ENCODE assay signal across 35 cellular contexts in the genomic region with DNA sequence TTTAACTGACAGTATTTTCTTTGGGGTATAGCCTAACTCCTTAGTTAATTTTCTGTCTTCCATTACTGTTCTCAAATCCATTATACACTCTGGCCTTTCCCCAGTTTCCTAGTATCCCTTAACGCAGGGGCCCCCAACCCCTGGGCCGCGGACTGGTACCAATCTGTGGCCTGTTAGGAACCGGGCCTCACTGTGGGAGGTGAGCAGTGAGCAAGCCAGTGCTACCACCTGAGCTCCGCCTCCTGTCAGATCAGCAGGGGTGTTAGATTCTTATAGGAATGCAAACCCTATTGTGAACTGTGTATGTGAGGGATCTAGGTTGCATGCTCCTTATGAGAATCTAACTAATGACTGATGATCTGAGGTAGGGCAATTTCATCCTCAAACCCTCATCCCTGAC.
"Had no signal": no experiment of that assay in that cellular context is flagged by ENCODE, and none has a peak within 500 bp of the region (broad histone marks: within the 10 kb centered on the region; RNA-seq: fewer than 3 reads in every experiment).

No MANE protein-coding gene starts in this region.

- H3K4me3 ChIP-seq: adrenal gland, breast epithelium, cardiac muscle cell, colonic mucosa had no signal

- H3K9me3 ChIP-seq: adrenal gland, colonic mucosa had no signal

- H3K36me3 ChIP-seq: adrenal gland, breast epithelium, cardiac muscle cell, colonic mucosa, WERI-Rb-1 had no signal

- DNase-seq: activated CD4-positive, alpha-beta memory T cell treated with anti-CD3 and anti-CD28 coated beads for 36 hours; activated CD4-positive, alpha-beta T cell treated with anti-CD3 and anti-CD28 coated beads for 36 hours; activated CD4-positive, alpha-beta T cell treated with anti-CD3 and anti-CD28 coated beads, Interleukin-2, amount 10 ng/mL, durations not matched to agents 24 days and 14 days; activated CD4-positive, CD25-positive, alpha-beta regulatory T cell; activated CD4-positive, CD25-positive, alpha-beta regulatory T cell treated with anti-CD3 and anti-CD28 coated beads, Interleukin-2, amount 50 U/mL, for 72 hours; activated CD8-positive, alpha-beta memory T cell treated with anti-CD3 and anti-CD28 coated beads, Interleukin-2, amount 10 ng/mL, durations not matched to agents 7 days and 5 days; activated CD8-positive, alpha-beta memory T cell treated with anti-CD3 and anti-CD28 coated beads, Interleukin-2, amount 50 U/mL, for 4 hours; activated CD8-positive, alpha-beta T cell treated with anti-CD3 and anti-CD28 coated beads, Interleukin-2, amount 10 ng/mL, durations not matched to agents 7 days and 5 days; activated effector memory CD4-positive, alpha-beta T cell treated with anti-CD3 and anti-CD28 coated beads, Interleukin-2, amount 50 U/mL, for 16 hours; activated naive CD4-positive, alpha-beta T cell treated with anti-CD3 and anti-CD28 coated beads for 36 hours; activated naive CD8-positive, alpha-beta T cell treated with anti-CD3 and anti-CD28 coated beads for 36 hours; activated naive CD8-positive, alpha-beta T cell treated with anti-CD3 and anti-CD28 coated beads, Interleukin-2, amount 50 U/mL, for 24 hours; activated T-cell treated with anti-CD3 and anti-CD28 coated beads, Interleukin-2, amount 50 U/mL, for 1 hour; activated T-cell treated with anti-CD3 and anti-CD28 coated beads, Interleukin-2, amount 50 U/mL, for 48 hours; adrenal gland; amygdala; aorta; central memory CD4-positive, alpha-beta T cell; cerebellar nuclear complex; colonic mucosa; effector CD8-positive, alpha-beta T cell; foreskin fibroblast; T-helper 1 cell; T-helper 17 cell; T1000; WERI-Rb-1 had no signal

- H3K4me3 Mint-ChIP-seq: activated CD4-positive, alpha-beta memory T cell treated with anti-CD3 and anti-CD28 coated beads for 36 hours; activated CD4-positive, alpha-beta T cell treated with anti-CD3 and anti-CD28 coated beads for 36 hours; activated CD4-positive, alpha-beta T cell treated with anti-CD3 and anti-CD28 coated beads, Interleukin-2, amount 10 ng/mL, durations not matched to agents 24 days and 14 days; activated CD8-positive, alpha-beta memory T cell treated with anti-CD3 and anti-CD28 coated beads, Interleukin-2, amount 10 ng/mL, durations not matched to agents 7 days and 5 days; activated CD8-positive, alpha-beta T cell treated with anti-CD3 and anti-CD28 coated beads, Interleukin-2, amount 10 ng/mL, durations not matched to agents 7 days and 5 days; activated naive CD4-positive, alpha-beta T cell treated with anti-CD3 and anti-CD28 coated beads for 36 hours; activated naive CD4-positive, alpha-beta T cell treated with anti-CD3 and anti-CD28 coated beads, Interleukin-2, amount 50 U/mL, for 24 hours; activated naive CD8-positive, alpha-beta T cell treated with anti-CD3 and anti-CD28 coated beads for 36 hours; activated naive CD8-positive, alpha-beta T cell treated with anti-CD3 and anti-CD28 coated beads, Interleukin-2, amount 50 U/mL, for 24 hours; activated T-helper 1 cell treated with anti-CD3 and anti-CD28 coated beads, Interleukin-12 subunit alpha, Interleukin-12 subunit beta, Interleukin-2, Interleukin-4 antibody, amounts not matched to agents 30 ng/mL and 10 ng/mL and 1 ng/mL, durations not matched to agents 14 hours and 24 hours and 36 hours; brain; T-helper 17 cell; T-helper 2 cell treated with Interferon-gamma antibody and Interleukin-4, amounts not matched to agents 5 μg/mL and 100 μg/mL, for 36 hours had no signal

- H3K4me1 ChIP-seq: adrenal gland, breast epithelium, colonic mucosa had no signal

- ATAC-seq: activated CD4-positive, alpha-beta T cell treated with anti-CD3 and anti-CD28 coated beads for 36 hours; activated CD8-positive, alpha-beta memory T cell treated with anti-CD3 and anti-CD28 coated beads, Interleukin-2, amount 10 ng/mL, durations not matched to agents 7 days and 5 days; activated CD8-positive, alpha-beta T cell treated with anti-CD3 and anti-CD28 coated beads, Interleukin-2, amount 10 ng/mL, durations not matched to agents 7 days and 5 days; activated naive CD8-positive, alpha-beta T cell treated with anti-CD3 and anti-CD28 coated beads, Interleukin-2, amount 50 U/mL, for 24 hours; esophagus mucosa; T-helper 17 cell had no signal

- H3K4me1 Mint-ChIP-seq: activated CD4-positive, alpha-beta T cell treated with anti-CD3 and anti-CD28 coated beads for 36 hours; activated naive CD4-positive, alpha-beta T cell treated with anti-CD3 and anti-CD28 coated beads, Interleukin-2, amount 50 U/mL, for 24 hours; activated naive CD8-positive, alpha-beta T cell treated with anti-CD3 and anti-CD28 coated beads, Interleukin-2, amount 50 U/mL, for 24 hours; brain; T-helper 17 cell had no signal

- FAIRE-seq: frontal cortex had no signal

- H3K27ac ChIP-seq: adrenal gland, breast epithelium, cardiac muscle cell, colonic mucosa, WERI-Rb-1 had no signal

- H3K27me3 ChIP-seq: adrenal gland, breast epithelium, cardiac muscle cell, colonic mucosa had no signal

- H3K27ac Mint-ChIP-seq: activated CD4-positive, alpha-beta memory T cell treated with anti-CD3 and anti-CD28 coated beads for 36 hours; activated CD4-positive, alpha-beta T cell treated with anti-CD3 and anti-CD28 coated beads for 36 hours; activated CD4-positive, alpha-beta T cell treated with anti-CD3 and anti-CD28 coated beads, Interleukin-2, amount 10 ng/mL, durations not matched to agents 24 days and 14 days; activated CD8-positive, alpha-beta memory T cell treated with anti-CD3 and anti-CD28 coated beads, Interleukin-2, amount 10 ng/mL, durations not matched to agents 7 days and 5 days; activated CD8-positive, alpha-beta T cell treated with anti-CD3 and anti-CD28 coated beads, Interleukin-2, amount 10 ng/mL, durations not matched to agents 7 days and 5 days; activated naive CD4-positive, alpha-beta T cell treated with anti-CD3 and anti-CD28 coated beads for 36 hours; activated naive CD4-positive, alpha-beta T cell treated with anti-CD3 and anti-CD28 coated beads, Interleukin-2, amount 50 U/mL, for 24 hours; activated naive CD8-positive, alpha-beta T cell treated with anti-CD3 and anti-CD28 coated beads for 36 hours; activated naive CD8-positive, alpha-beta T cell treated with anti-CD3 and anti-CD28 coated beads, Interleukin-2, amount 50 U/mL, for 24 hours; activated T-helper 1 cell treated with anti-CD3 and anti-CD28 coated beads, Interleukin-12 subunit alpha, Interleukin-12 subunit beta, Interleukin-2, Interleukin-4 antibody, amounts not matched to agents 30 ng/mL and 10 ng/mL and 1 ng/mL, durations not matched to agents 14 hours and 24 hours and 36 hours; activated T-helper 2 cell treated with anti-CD3 and anti-CD28 coated beads, Interferon-gamma antibody, Interleukin-2, Interleukin-4, amounts not matched to agents 10 μg/mL and 5 μg/mL and 100 μg/mL, durations not matched to agents 14 hours and 24 hours and 36 hours; brain; T-helper 17 cell; T-helper 2 cell treated with Interferon-gamma antibody and Interleukin-4, amounts not matched to agents 5 μg/mL and 100 μg/mL, for 36 hours had no signal

- H3K36me3 Mint-ChIP-seq: activated CD4-positive, alpha-beta memory T cell treated with anti-CD3 and anti-CD28 coated beads for 36 hours; activated CD8-positive, alpha-beta memory T cell treated with anti-CD3 and anti-CD28 coated beads, Interleukin-2, amount 10 ng/mL, durations not matched to agents 7 days and 5 days; activated naive CD4-positive, alpha-beta T cell treated with anti-CD3 and anti-CD28 coated beads, Interleukin-2, amount 50 U/mL, for 24 hours; activated naive CD8-positive, alpha-beta T cell treated with anti-CD3 and anti-CD28 coated beads for 36 hours had no signal

- H3K9me3 Mint-ChIP-seq: activated CD4-positive, alpha-beta memory T cell treated with anti-CD3 and anti-CD28 coated beads for 36 hours; activated CD4-positive, alpha-beta T cell treated with anti-CD3 and anti-CD28 coated beads, Interleukin-2, amount 10 ng/mL, durations not matched to agents 24 days and 14 days; activated naive CD4-positive, alpha-beta T cell treated with anti-CD3 and anti-CD28 coated beads for 36 hours; activated naive CD4-positive, alpha-beta T cell treated with anti-CD3 and anti-CD28 coated beads, Interleukin-2, amount 50 U/mL, for 24 hours; activated naive CD8-positive, alpha-beta T cell treated with anti-CD3 and anti-CD28 coated beads for 36 hours; activated naive CD8-positive, alpha-beta T cell treated with anti-CD3 and anti-CD28 coated beads, Interleukin-2, amount 50 U/mL, for 24 hours; activated T-helper 1 cell treated with anti-CD3 and anti-CD28 coated beads, Interleukin-12 subunit alpha, Interleukin-12 subunit beta, Interleukin-2, Interleukin-4 antibody, amounts not matched to agents 30 ng/mL and 10 ng/mL and 1 ng/mL, durations not matched to agents 14 hours and 24 hours and 36 hours; activated T-helper 2 cell treated with anti-CD3 and anti-CD28 coated beads, Interferon-gamma antibody, Interleukin-2, Interleukin-4, amounts not matched to agents 10 μg/mL and 5 μg/mL and 100 μg/mL, durations not matched to agents 14 hours and 24 hours and 36 hours; T-helper 2 cell treated with Interferon-gamma antibody and Interleukin-4, amounts not matched to agents 5 μg/mL and 100 μg/mL, for 36 hours had no signal

- H3K27me3 Mint-ChIP-seq: activated CD4-positive, alpha-beta memory T cell treated with anti-CD3 and anti-CD28 coated beads for 36 hours; activated CD4-positive, alpha-beta T cell treated with anti-CD3 and anti-CD28 coated beads, Interleukin-2, amount 10 ng/mL, durations not matched to agents 24 days and 14 days; activated CD8-positive, alpha-beta memory T cell treated with anti-CD3 and anti-CD28 coated beads, Interleukin-2, amount 10 ng/mL, durations not matched to agents 7 days and 5 days; activated naive CD4-positive, alpha-beta T cell treated with anti-CD3 and anti-CD28 coated beads, Interleukin-2, amount 50 U/mL, for 24 hours; activated naive CD8-positive, alpha-beta T cell treated with anti-CD3 and anti-CD28 coated beads for 36 hours had no signal
